11 cellular contexts compared by ENCODE assay signal in genomic region chr7:158649279-158649678, GRCh38. TPM values are rescaled to one million over a fixed set of nuclear protein-coding genes. Genes with fewer than 3 reads are reported as not detected.
DNase-seq lines count a peak whose midpoint lies in the region; ATAC-seq and TF ChIP-seq lines count a peak whose summit lies in the region.
"Had no signal": no experiment of that assay in that cellular context is flagged by ENCODE, and none has a peak within 500 bp of the region (broad histone marks: within the 10 kb centered on the region; RNA-seq: fewer than 3 reads in every experiment).

No MANE protein-coding gene starts in this region.

- POLR2A ChIA-PET in PC-3 (lab: Charles Lee; ENCODE audit: unreplicated experiment) = interaction anchor here (0.6 kb wide), 3 partner anchors 129 to 228 kb away, joined by 3 to 8 read pairs (median 5); no protein-coding TSS in a partner anchor

- H3K27ac Mint-ChIP-seq in neural progenitor cell = no peak overlapping the region

- H3K4me2 ChIP-seq in PC-3 (ENCODE audit: low read length) (peak overlapping the region; percentile 75), neural progenitor cell (no peak overlapping the region)

- DNase-seq in Daoy (ENCODE audit: low read depth) (peak; percentile 75), PC-3 (peak; percentile 91), erythroblast (lab: John Stamatoyannopoulos, UW) (peak; percentile 60 to 72), pulmonary artery endothelial cell (ENCODE audit: low read depth, low spot score) (peak; percentile 55), neural progenitor cell (ENCODE audit: low spot score) (no peak), CD1c-positive myeloid dendritic cell (ENCODE audit: extremely low spot score) (no peak), T-helper 9 cell (no peak)
- DNase-seq: activated naive CD4-positive, alpha-beta T cell treated with Interleukin-2 at 50 U/mL for 16 hours; NCI-H2107; posterior cingulate gyrus had no signal

- no peaks in the 10 kb centered on the region for H3K4me1 Mint-ChIP-seq in neural progenitor cell

- peak overlapping the region; percentile 82 for H3K27ac ChIP-seq in PC-3 (ENCODE audit: low read length)
- no peak overlapping the region for H3K27ac ChIP-seq in neural progenitor cell

- H3K79me2 ChIP-seq in PC-3 (ENCODE audit: low read length) (peaks cover 20% of the 10 kb centered on the region), neural progenitor cell (ENCODE audit: low read depth) (peaks cover 24% of the 10 kb centered on the region)

- H3K4me3 ChIP-seq in PC-3 (ENCODE audit: low read length) (0 out of 2 replicates have a peak overlapping the region, but pooled peaks have one; percentile 34), neural progenitor cell (no peak overlapping the region)

- intact Hi-C loops in PC-3 (cut with micrococcal nuclease) = loop anchor here (1.0 to 5.0 kb wide), 5 partner anchors 9 to 217 kb away; no protein-coding TSS in a partner anchor

- peaks cover 39% of the 10 kb centered on the region for H3K36me3 Mint-ChIP-seq in neural progenitor cell

- peaks cover 46% of the 10 kb centered on the region for H3K4me1 ChIP-seq in PC-3 (ENCODE audit: insufficient read depth, low read length)
- no peaks in the 10 kb centered on the region for H3K4me1 ChIP-seq in neural progenitor cell

- no TSS peak for BruUV-seq in PC-3 (replicated peaks; lab: Mats Ljungman, UMichigan)

- peaks cover 2% of the 10 kb centered on the region for H3K27me3 Mint-ChIP-seq in neural progenitor cell (ENCODE audit: insufficient read depth, low read depth)

- H3F3A ChIP-seq in PC-3 (ENCODE audit: low read length, unreplicated experiment) (peaks cover 8% of the 10 kb centered on the region), neural progenitor cell (ENCODE audit: low read depth) (peaks cover 5% of the 10 kb centered on the region)

- H3K9ac ChIP-seq in PC-3 (ENCODE audit: low read length) (0 out of 2 replicates have a peak overlapping the region, but pooled peaks have one; percentile 28), neural progenitor cell (no peak overlapping the region)

- H3K9me3 ChIP-seq in PC-3 (ENCODE audit: low read length) (no peaks in the 10 kb centered on the region), neural progenitor cell (ENCODE audit: low read depth) (no peaks in the 10 kb centered on the region)

- TF ChIP-seq CTCF in PC-3 (conservative IDR thresholded peaks at IDR 0.05; ENCODE audit: low read depth, low read length) = no peak
- TF ChIP-seq CTCF in neural progenitor cell (IDR thresholded peaks at IDR 0.05) = no peak

- H3K27me3 ChIP-seq in PC-3 (ENCODE audit: low read length) (no peaks in the 10 kb centered on the region), neural progenitor cell (no peaks in the 10 kb centered on the region)

- H3K9me2 ChIP-seq in PC-3 (replicated peaks; ENCODE audit: low read length) = no peaks in the 10 kb centered on the region

- H4K20me1 ChIP-seq in PC-3 (ENCODE audit: low read length) (peaks cover 9% of the 10 kb centered on the region), neural progenitor cell (ENCODE audit: low read depth) (no peaks in the 10 kb centered on the region)

- ATAC-seq in PC-3 (peak; percentile 87), GM18858 (IDR thresholded peaks at IDR 0.05; ENCODE audit: unreplicated experiment) (no peak)

- H3K36me3 ChIP-seq in PC-3 (ENCODE audit: low read depth, low read length) = peaks cover 54% of the 10 kb centered on the region
- H3K36me3 ChIP-seq in neural progenitor cell = peaks cover 36% of the 10 kb centered on the region

- H2AFZ ChIP-seq in PC-3 (ENCODE audit: low read length) = no peak overlapping the region
- no peak overlapping the region for H2AFZ ChIP-seq in neural progenitor cell (replicated peaks)

- CTCF ChIA-PET in PC-3 (lab: Charles Lee) = interaction anchor here (0.6 to 0.7 kb wide), 4 partner anchors 11 to 373 kb away, joined by 3 to 5 read pairs (median 4); no protein-coding TSS in a partner anchor

- H3K4me3 Mint-ChIP-seq in neural progenitor cell = no peak overlapping the region

- no peak for TF ChIP-seq POLR2A in erythroblast (IDR thresholded peaks at IDR 0.05; ENCODE audit: low read length)

- no peaks in the 10 kb centered on the region for H3K9me3 Mint-ChIP-seq in neural progenitor cell

RNA-seq across cellular contexts. Expression of gene NCAPG2, which starts 55.3 kb away (rescaled TPM):
- 57.2 and 60.1 TPM in 2 replicates for total RNA-seq in Daoy (2014; rRNA removed; shearing (Covaris generic))
- 49.2 and 50.2 TPM in 2 replicates for total RNA-seq in PC-3 (2014; rRNA removed)
- total RNA-seq in pulmonary artery endothelial cell = 27.4 and 39.6 TPM in 2 replicates
- 74.3 and 89.6 TPM in 2 replicates for total RNA-seq in neural progenitor cell (ENCODE audit: low replicate concordance)

Comparison
In these comparisons a context has a peak if more than half of its experiments do, and no peak if none do; other contexts are left out.
1. DNase-seq: peak in Daoy (single experiment), PC-3 (single experiment), erythroblast (2 of 2) and pulmonary artery endothelial cell (single experiment); none in neural progenitor cell (single experiment), CD1c-positive myeloid dendritic cell (single experiment) and T-helper 9 cell (single experiment).